In genomic region chr7:101363734-101364374, GRCh38 we compare ENCODE assay signal across 8 cellular contexts. TPM values are rescaled to one million over a fixed set of nuclear protein-coding genes. Genes with fewer than 3 reads are reported as not detected.
DNase-seq lines count a peak whose midpoint lies in the region; TF ChIP-seq lines count a peak whose summit lies in the region.

No MANE protein-coding gene starts in this region.

- H3K9me3 ChIP-seq in uterus, result no peaks in the 10 kb centered on the region

- no peak for TF ChIP-seq POLR2A in uterus (IDR thresholded peaks at IDR 0.05)

- H3K27ac ChIP-seq in uterus, result no peak overlapping the region

- no peaks in the 10 kb centered on the region for H3K4me1 ChIP-seq in uterus

- peak; percentile 71 to 91 (median 81) for TF ChIP-seq CTCF in uterus (IDR thresholded peaks at IDR 0.05)

- intact Hi-C loops in uterus (cut with DNase I; ENCODE audit: low total_unique reads), result no loop called here

- no peaks in the 10 kb centered on the region for H3K36me3 ChIP-seq in uterus

- peak overlapping the region; percentile 37 to 46 for H3K4me3 ChIP-seq in uterus

- H3K27me3 ChIP-seq in uterus, result peaks cover 0 to 3% of the 10 kb centered on the region in 2 donors

- DNase-seq in NCI-H1436 (lab: John Stamatoyannopoulos, UW) (peak; percentile 16), NCI-H1436 treated with DMSO at 0.1 percent for 48 hours (lab: John Stamatoyannopoulos, UW) (no peak), HPDE6-E6E7 (ENCODE audit: extremely low spot score) (peak; percentile 55), SW480 (ENCODE audit: low spot score) (peak; percentile 81), amygdala (lab: John Stamatoyannopoulos, UW) (peak in 40 of 56 donors; percentile 1 to 69 (median 26)), hepatic stellate cell (ENCODE audit: low spot score) (peak; percentile 76), renal cortical epithelial cell (ENCODE audit: low read depth) (peak; percentile 20), uterus (peak; percentile 22 to 40)

RNA-seq across cellular contexts. Expression of gene COL26A1, which starts 1.2 kb away (rescaled TPM):
- total RNA-seq in renal cortical epithelial cell, result 2.2 TPM in 1 of 2 replicates, not detected in the other
- 10 to 100 TPM in 1 of 4 donors, under 1 TPM in 1, not detected in 2; 0.30 to 11.8 TPM for total RNA-seq in uterus

RNA-seq across cellular contexts. Expression of gene IFT22, which starts 42.2 kb away (rescaled TPM):
- total RNA-seq in renal cortical epithelial cell (32.3 and 65.0 TPM in 2 replicates), uterus (10 to 100 TPM in 3 of 4 donors, 1 to 10 TPM in 1; 7.1 to 43.5 (median 27.6) TPM)
